In the genomic region with DNA sequence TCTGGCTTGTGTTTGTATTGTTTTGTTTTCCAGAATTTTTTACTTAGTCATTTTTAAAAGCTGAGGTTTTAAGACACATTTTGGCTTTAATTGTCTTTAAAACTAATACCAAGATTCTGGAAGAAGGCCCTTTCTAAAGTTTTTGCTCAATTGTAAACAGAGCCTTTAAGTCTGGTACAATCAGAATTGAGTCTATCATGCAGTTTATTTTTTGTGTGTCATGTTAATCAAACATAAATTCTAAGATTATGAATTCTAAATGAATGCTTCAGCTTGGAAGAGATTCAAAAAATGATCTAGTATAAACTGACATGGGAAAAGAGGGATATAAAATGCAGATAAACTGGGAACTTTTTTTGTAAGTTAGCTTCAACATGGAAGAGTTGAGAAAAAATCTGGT, we compare ENCODE assay signal across 18 cellular contexts.
A peak's percentile ranks its signal among the peaks of the same experiment; 100 is the strongest.
DNase-seq lines count a peak whose midpoint lies in the region; ATAC-seq and TF ChIP-seq lines count a peak whose summit lies in the region.
"Had no signal": no experiment of that assay in that cellular context is flagged by ENCODE, and none has a peak within 500 bp of the region (broad histone marks: within the 10 kb centered on the region; RNA-seq: fewer than 3 reads in every experiment).

No MANE protein-coding gene starts in this region.

- no peaks in the 10 kb centered on the region for H3K36me3 ChIP-seq in IMR-90 (ENCODE audit: control insufficient read depth, insufficient read depth, low read length)
- H3K36me3 ChIP-seq in PC-9 (ENCODE audit: low read depth) = no peaks in the 10 kb centered on the region
- no peaks in the 10 kb centered on the region for H3K36me3 ChIP-seq in fibroblast of lung (ENCODE audit: control insufficient read depth, insufficient read depth, low read length)
- H3K36me3 ChIP-seq in smooth muscle cell (ENCODE audit: low read depth) = no peaks in the 10 kb centered on the region
- H3K36me3 ChIP-seq: BLaER1 treated with 17β-estradiol and CSF1 and Interleukin-3, amounts not matched to agents 10 nM and 100 nM had no signal

- H3K56ac ChIP-seq in IMR-90 (ENCODE audit: extremely low read depth, insufficient read depth, low read length) = no peak overlapping the region

- DNase-seq in IMR-90 (peak; percentile 33), PC-9 (no peak), fibroblast of lung (ENCODE audit: low read depth in 2 of 2) (peak in 1 of 2 donors; percentile 57), smooth muscle cell (lab: John Stamatoyannopoulos, UW; ENCODE audit: unreplicated experiment) (no peak), cortex of kidney (lab: John Stamatoyannopoulos, UW) (no peak)
- DNase-seq in activated CD8-positive, alpha-beta memory T cell treated with anti-CD3 and anti-CD28 coated beads, Interleukin-2, amount 50 U/mL, for 4 hours = no peak
- DNase-seq: AML-193; Caco-2; Calu3; CD4-positive, alpha-beta T cell; CD8-positive, alpha-beta T cell; DMS79 treated with DMSO at 0.1 percent for 48 hours; GF-D8 had no signal

- H3K27me3 ChIP-seq in IMR-90 (ENCODE audit: control insufficient read depth, insufficient read depth, low read length) (no peaks in the 10 kb centered on the region), PC-9 (ENCODE audit: insufficient read depth, low read depth) (no peaks in the 10 kb centered on the region), fibroblast of lung (ENCODE audit: control insufficient read depth, insufficient read depth, low read length) (no peaks in the 10 kb centered on the region), smooth muscle cell (ENCODE audit: low read depth) (no peaks in the 10 kb centered on the region)
- H3K27me3 ChIP-seq: BLaER1 treated with 17β-estradiol and CSF1 and Interleukin-3, amounts not matched to agents 10 nM and 100 nM had no signal

- no peak for TF ChIP-seq POLR2A in IMR-90 (IDR thresholded peaks at IDR 0.05; ENCODE audit: low read depth, low read length)

- no peaks in the 10 kb centered on the region for H3K9me3 ChIP-seq in IMR-90 (ENCODE audit: control insufficient read depth, insufficient read depth, low read length)
- H3K9me3 ChIP-seq in PC-9 (ENCODE audit: insufficient read depth, low read depth) = no peaks in the 10 kb centered on the region
- no peaks in the 10 kb centered on the region for H3K9me3 ChIP-seq in fibroblast of lung (ENCODE audit: control insufficient read depth, insufficient read depth, low read depth, low read length)
- no peaks in the 10 kb centered on the region for H3K9me3 ChIP-seq in smooth muscle cell (replicated peaks; ENCODE audit: low read depth)
- H3K9me3 ChIP-seq: A549; BLaER1 treated with 17β-estradiol and CSF1 and Interleukin-3, amounts not matched to agents 10 nM and 100 nM; Caco-2 had no signal

- CTCF ChIA-PET in IMR-90 (lab: Yijun Ruan, JAX) (no interaction called here), PC-9 (lab: Charles Lee) (no interaction called here)

- ATAC-seq in IMR-90 (ENCODE audit: low read depth) (peak; percentile 61), HG03025 (IDR thresholded peaks at IDR 0.05; ENCODE audit: low FRiP score, unreplicated experiment) (no peak)
- ATAC-seq: A549; CD8-positive, alpha-beta T cell had no signal

- no peak overlapping the region for H4K8ac ChIP-seq in IMR-90 (ENCODE audit: low read depth in 2 of 2, low read length in 2 of 2)

- H3K27ac ChIP-seq in IMR-90 (ENCODE audit: insufficient read depth, low read length) (no peak overlapping the region), PC-9 (no peak overlapping the region), fibroblast of lung (ENCODE audit: insufficient read depth, low read length) (no peak overlapping the region), smooth muscle cell (ENCODE audit: low read depth) (no peak overlapping the region)
- H3K27ac ChIP-seq: 22Rv1; A549; BLaER1 treated with 17β-estradiol and CSF1 and Interleukin-3, amounts not matched to agents 10 nM and 100 nM; C4-2B had no signal

- no peak overlapping the region for H3K14ac ChIP-seq in IMR-90 (replicated peaks; ENCODE audit: low read depth, low read length)

- no peaks in the 10 kb centered on the region for H3K79me2 ChIP-seq in PC-9 (ENCODE audit: low read depth)
- no peaks in the 10 kb centered on the region for H3K79me2 ChIP-seq in fibroblast of lung (ENCODE audit: control insufficient read depth, insufficient read depth, low read length)
- H3K79me2 ChIP-seq in smooth muscle cell (ENCODE audit: low read depth) = no peaks in the 10 kb centered on the region

- H3K4ac ChIP-seq in IMR-90 (ENCODE audit: low read depth, low read length) = no peak overlapping the region

- no peak overlapping the region for H3K23ac ChIP-seq in IMR-90 (ENCODE audit: low read depth, low read length)

- H3K4me1 ChIP-seq in IMR-90 (ENCODE audit: control insufficient read depth, insufficient read depth, low read length) (peaks cover 6% of the 10 kb centered on the region; the same call in 1 of the 2 replicates), PC-9 (replicated peaks; ENCODE audit: insufficient read depth) (no peaks in the 10 kb centered on the region), fibroblast of lung (ENCODE audit: control insufficient read depth, extremely low read depth, insufficient read depth, low read length) (no peaks in the 10 kb centered on the region), smooth muscle cell (ENCODE audit: low read depth) (no peaks in the 10 kb centered on the region)
- H3K4me1 ChIP-seq: A549; BLaER1 treated with 17β-estradiol and CSF1 and Interleukin-3, amounts not matched to agents 10 nM and 100 nM; Caco-2 had no signal

- H4K20me1 ChIP-seq in IMR-90 (ENCODE audit: insufficient read depth, low read length) (no peaks in the 10 kb centered on the region), PC-9 (ENCODE audit: insufficient read depth) (no peaks in the 10 kb centered on the region), fibroblast of lung (ENCODE audit: control insufficient read depth, extremely low read depth, insufficient read depth, low read length) (no peaks in the 10 kb centered on the region), smooth muscle cell (ENCODE audit: low read depth) (no peaks in the 10 kb centered on the region)
- H4K20me1 ChIP-seq: BLaER1 treated with 17β-estradiol and CSF1 and Interleukin-3, amounts not matched to agents 10 nM and 100 nM had no signal

- POLR2A ChIA-PET in IMR-90 (lab: Charles Lee; ENCODE audit: unreplicated experiment) = no interaction called here
- POLR2A ChIA-PET in PC-9 (lab: Charles Lee; ENCODE audit: unreplicated experiment) = no interaction called here

- H3K4me2 ChIP-seq in IMR-90 (ENCODE audit: low read depth, low read length) (no peak overlapping the region), PC-9 (no peak overlapping the region), fibroblast of lung (ENCODE audit: extremely low read depth, insufficient read depth, low read length) (no peak overlapping the region), smooth muscle cell (no peak overlapping the region)
- H3K4me2 ChIP-seq: A549; BLaER1 treated with 17β-estradiol and CSF1 and Interleukin-3, amounts not matched to agents 10 nM and 100 nM had no signal

- BruUV-seq in IMR-90 (replicated peaks; lab: Mats Ljungman, UMichigan) = no TSS peak
- BruUV-seq in PC-9 (replicated peaks; lab: Mats Ljungman, UMichigan) = no TSS peak

- no peaks in the 10 kb centered on the region for H3K79me1 ChIP-seq in IMR-90 (ENCODE audit: low read depth in 1 of 2, low read length in 2 of 2)

- H3F3A ChIP-seq in PC-9 (ENCODE audit: insufficient read depth, low read depth) (no peaks in the 10 kb centered on the region), smooth muscle cell (ENCODE audit: low read depth) (no peaks in the 10 kb centered on the region)

- in situ Hi-C loops in IMR-90 (cut with MboI; ENCODE audit: low sequenced_read_pairs) = no loop called here

- no peaks in the 10 kb centered on the region for H3K9me1 ChIP-seq in IMR-90 (ENCODE audit: insufficient read depth, low read length)

- no peak overlapping the region for H3K9ac ChIP-seq in IMR-90 (ENCODE audit: low read depth, low read length)
- H3K9ac ChIP-seq in fibroblast of lung (ENCODE audit: insufficient read depth, low read length) = no peak overlapping the region
- no peak overlapping the region for H3K9ac ChIP-seq in smooth muscle cell (ENCODE audit: low read depth)
- H3K9ac ChIP-seq: BLaER1 treated with 17β-estradiol and CSF1 and Interleukin-3, amounts not matched to agents 10 nM and 100 nM had no signal

- H2AK5ac ChIP-seq in IMR-90 (ENCODE audit: low read depth, low read length) = no peak overlapping the region

- H4K5ac ChIP-seq in IMR-90 (ENCODE audit: low read depth, low read length) = no peak overlapping the region

- dilution Hi-C loops in IMR-90 (cut with HindIII; ENCODE audit: low sequenced_read_pairs, unreplicated experiment) = no loop called here

- H2BK20ac ChIP-seq in IMR-90 (ENCODE audit: low read depth, low read length) = no peak overlapping the region

- no peak overlapping the region for H2AFZ ChIP-seq in IMR-90 (replicated peaks; ENCODE audit: low read length, poor library complexity)
- peak overlapping the region; percentile 71 for H2AFZ ChIP-seq in PC-9
- peak overlapping the region; percentile 61 for H2AFZ ChIP-seq in fibroblast of lung (ENCODE audit: low read length)
- H2AFZ ChIP-seq in smooth muscle cell (ENCODE audit: low read depth) = peak overlapping the region; percentile 42

- no peaks in the 10 kb centered on the region for H3K9me2 ChIP-seq in PC-9 (ENCODE audit: insufficient read depth)

- TF ChIP-seq RAD21 in IMR-90 (IDR thresholded peaks at IDR 0.05; ENCODE audit: low read length) = no peak

- no peak overlapping the region for H3K18ac ChIP-seq in IMR-90 (ENCODE audit: low read depth, low read length)

- no peak overlapping the region for H2BK5ac ChIP-seq in IMR-90 (ENCODE audit: low read depth, low read length, poor library complexity, severe bottlenecking)

- H2AK9ac ChIP-seq in IMR-90 (replicated peaks; ENCODE audit: low read depth, low read length, poor library complexity) = no peak overlapping the region

- no peak overlapping the region for H2BK15ac ChIP-seq in IMR-90 (ENCODE audit: low read depth, low read length)

- no peak overlapping the region for H4K91ac ChIP-seq in IMR-90 (ENCODE audit: insufficient read depth, low read depth, low read length)

- intact Hi-C loops in IMR-90 (cut with micrococcal nuclease) (no loop called here), PC-9 (cut with micrococcal nuclease; ENCODE audit: unreplicated experiment) (no loop called here)

- H2BK120ac ChIP-seq in IMR-90 (ENCODE audit: low read depth, low read length) = no peak overlapping the region

- H3K4me3 ChIP-seq in IMR-90 (ENCODE audit: insufficient read depth, low read depth, low read length) (no peak overlapping the region), PC-9 (no peak overlapping the region), fibroblast of lung (replicated peaks in 1 of 4; ENCODE audit: control extremely low read depth in 1 of 4, insufficient read depth in 1 of 4, low read depth in 3 of 4, low read length in 4 of 4) (no peak overlapping the region), smooth muscle cell (no peak overlapping the region)
- H3K4me3 ChIP-seq: A549; BLaER1 treated with 17β-estradiol and CSF1 and Interleukin-3, amounts not matched to agents 10 nM and 100 nM had no signal

- TF ChIP-seq CTCF in IMR-90 (conservative IDR thresholded peaks at IDR 0.05; ENCODE audit: low read depth, low read length) (no peak), PC-9 (conservative IDR thresholded peaks at IDR 0.05) (no peak), fibroblast of lung (conservative IDR thresholded peaks at IDR 0.05 in 1 of 2, IDR thresholded peaks at IDR 0.05 in 1 of 2; ENCODE audit: low read depth in 1 of 2, low read length in 2 of 2) (no peak), smooth muscle cell (IDR thresholded peaks at IDR 0.05; ENCODE audit: borderline replicate concordance, insufficient read depth, poor library complexity, severe bottlenecking) (no peak)
